8 cellular contexts compared by ENCODE assay signal in genomic region chr9:91426123-91426745, GRCh38. TPM values are rescaled to one million over a fixed set of nuclear protein-coding genes. Genes with fewer than 3 reads are reported as not detected.
DNase-seq lines count a peak whose midpoint lies in the region; ATAC-seq and TF ChIP-seq lines count a peak whose summit lies in the region.

No MANE protein-coding gene starts in this region.

- no peaks in the 10 kb centered on the region for H3K9me3 Mint-ChIP-seq in stimulated activated memory B cell treated with anti-CD40 and anti-IgM and Interleukin-4, amounts not matched to agents 10 μg/mL and 1 μg/mL and 100 μg/mL, for 72 hours

- peaks cover 10% of the 10 kb centered on the region for H3K27me3 Mint-ChIP-seq in stimulated activated memory B cell treated with anti-CD40 and anti-IgM and Interleukin-4, amounts not matched to agents 10 μg/mL and 1 μg/mL and 100 μg/mL, for 72 hours

- H3K4me3 Mint-ChIP-seq in stimulated activated memory B cell treated with anti-CD40 and anti-IgM and Interleukin-4, amounts not matched to agents 10 μg/mL and 1 μg/mL and 100 μg/mL, for 72 hours: no peak overlapping the region

- H3K4me1 Mint-ChIP-seq in stimulated activated memory B cell treated with anti-CD40 and anti-IgM and Interleukin-4, amounts not matched to agents 10 μg/mL and 1 μg/mL and 100 μg/mL, for 72 hours: peaks cover 47% of the 10 kb centered on the region

- H3K27ac Mint-ChIP-seq in stimulated activated memory B cell treated with anti-CD40 and anti-IgM and Interleukin-4, amounts not matched to agents 10 μg/mL and 1 μg/mL and 100 μg/mL, for 72 hours: peak overlapping the region; percentile 98

- no peak overlapping the region for H3K4me3 ChIP-seq in foreskin fibroblast (ENCODE audit: low read depth in 1 of 2, low read length in 2 of 2)

- peak; percentile 52 for TF ChIP-seq CTCF in foreskin fibroblast (IDR thresholded peaks at IDR 0.05; ENCODE audit: low read depth, low read length)

- peak; percentile 6 for DNase-seq in DMS79 treated with DMSO at 0.1 percent for 48 hours (lab: John Stamatoyannopoulos, UW)
- DNase-seq in DMS79 (lab: John Stamatoyannopoulos, UW): no peak
- DNase-seq in HT-29 (ENCODE audit: low spot score): peak; percentile 71
- DNase-seq in SW480 (ENCODE audit: low spot score): peak; percentile 63
- peak; percentile 51 to 70 for DNase-seq in foreskin fibroblast
- no peak for DNase-seq in cerebellar nuclear complex (lab: John Stamatoyannopoulos, UW)
- DNase-seq in activated CD4-positive, alpha-beta T cell treated with anti-CD3 and anti-CD28 coated beads, Interleukin-2, amount 50 U/mL, for 1 hour: no peak

- no peak for ATAC-seq in stimulated activated memory B cell treated with anti-CD40 and anti-IgM and Interleukin-4, amounts not matched to agents 10 μg/mL and 1 μg/mL and 100 μg/mL, for 72 hours

- H3K36me3 Mint-ChIP-seq in stimulated activated memory B cell treated with anti-CD40 and anti-IgM and Interleukin-4, amounts not matched to agents 10 μg/mL and 1 μg/mL and 100 μg/mL, for 72 hours: peaks cover 20% of the 10 kb centered on the region

RNA-seq across cellular contexts. Expression of gene NFIL3, which starts 2.6 kb away (rescaled TPM):
- total RNA-seq in HT-29 (2014; rRNA removed; shearing (Covaris generic)): 1.2 and 1.4 TPM in 2 replicates

Comparison
In these comparisons a context has a peak if more than half of its experiments do, and no peak if none do; other contexts are left out.
1. DNase-seq: peak in DMS79 treated with DMSO at 0.1 percent for 48 hours (single experiment), HT-29 (single experiment), SW480 (single experiment) and foreskin fibroblast (2 of 2); none in DMS79 (single experiment), cerebellar nuclear complex (0 of 2) and activated CD4-positive, alpha-beta T cell treated with anti-CD3 and anti-CD28 coated beads, Interleukin-2, amount 50 U/mL, for 1 hour (single experiment).